19 cellular contexts compared by ENCODE assay signal in the genomic region with DNA sequence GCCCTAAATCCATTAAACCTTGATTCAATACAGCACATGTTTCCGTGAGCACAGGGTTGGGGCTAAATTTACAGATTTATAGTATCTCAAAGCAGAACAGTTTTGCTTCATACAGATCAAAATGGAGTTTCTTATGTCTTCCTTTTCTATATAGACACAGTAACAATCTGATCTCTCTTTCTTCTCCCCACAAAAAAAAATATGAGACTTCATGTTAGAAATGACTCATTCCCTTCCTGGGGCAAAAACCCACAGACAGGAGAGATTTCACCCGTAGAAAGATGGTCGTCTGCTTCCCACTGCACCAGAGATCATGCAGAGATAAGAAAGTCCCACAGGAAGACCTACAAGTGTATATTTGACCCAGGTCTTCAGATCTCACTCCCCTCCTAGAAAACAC. TPM values are rescaled to one million over a fixed set of nuclear protein-coding genes. Genes with fewer than 3 reads are reported as not detected.
DNase-seq lines count a peak whose midpoint lies in the region; ATAC-seq lines count a peak whose summit lies in the region.
"Had no signal": no experiment of that assay in that cellular context is flagged by ENCODE, and none has a peak within 500 bp of the region (broad histone marks: within the 10 kb centered on the region; RNA-seq: fewer than 3 reads in every experiment).

No MANE protein-coding gene starts in this region.

- peak; percentile 65 for ATAC-seq in activated T-helper 17 cell treated with anti-CD3 and anti-CD28 coated beads, Interleukin-2, amount 50 U/mL, for 72 hours (replicated peaks)
- ATAC-seq in naive thymus-derived CD8-positive, alpha-beta T cell, result peak in 1 of 2 donors; percentile 42
- ATAC-seq: heart left ventricle had no signal

- POLR2A ChIA-PET in naive thymus-derived CD8-positive, alpha-beta T cell (lab: Charles Lee), result no interaction called here

- peaks cover 3% of the 10 kb centered on the region for H3K36me3 Mint-ChIP-seq in activated CD4-positive, alpha-beta T cell treated with anti-CD3 and anti-CD28 coated beads, Interleukin-2, amount 10 ng/mL, durations not matched to agents 24 days and 14 days (ENCODE audit: low read depth)
- H3K36me3 Mint-ChIP-seq in activated T-helper 17 cell treated with anti-CD3 and anti-CD28 coated beads, Interleukin-2, amount 50 U/mL, for 72 hours (ENCODE audit: low read depth), result no peaks in the 10 kb centered on the region
- H3K36me3 Mint-ChIP-seq in naive thymus-derived CD8-positive, alpha-beta T cell, result no peaks in the 10 kb centered on the region
- H3K36me3 Mint-ChIP-seq: CD14-positive monocyte, memory B cell had no signal

- peaks cover 21% of the 10 kb centered on the region for H3K9me3 Mint-ChIP-seq in activated CD4-positive, alpha-beta T cell treated with anti-CD3 and anti-CD28 coated beads, Interleukin-2, amount 10 ng/mL, durations not matched to agents 24 days and 14 days
- H3K9me3 Mint-ChIP-seq in activated T-helper 17 cell treated with anti-CD3 and anti-CD28 coated beads, Interleukin-2, amount 50 U/mL, for 72 hours, result no peaks in the 10 kb centered on the region
- peaks cover 0 to 2% (median 0%) of the 10 kb centered on the region in 9 donors for H3K9me3 Mint-ChIP-seq in naive thymus-derived CD8-positive, alpha-beta T cell
- H3K9me3 Mint-ChIP-seq: memory B cell had no signal

- no peaks in the 10 kb centered on the region for H3K27me3 Mint-ChIP-seq in activated CD4-positive, alpha-beta T cell treated with anti-CD3 and anti-CD28 coated beads, Interleukin-2, amount 10 ng/mL, durations not matched to agents 24 days and 14 days
- H3K27me3 Mint-ChIP-seq in activated T-helper 17 cell treated with anti-CD3 and anti-CD28 coated beads, Interleukin-2, amount 50 U/mL, for 72 hours, result no peaks in the 10 kb centered on the region
- peaks cover 0 to 2% (median 0%) of the 10 kb centered on the region in 5 donors for H3K27me3 Mint-ChIP-seq in naive thymus-derived CD8-positive, alpha-beta T cell
- H3K27me3 Mint-ChIP-seq: memory B cell had no signal

- intact Hi-C loops in activated CD4-positive, alpha-beta T cell treated with anti-CD3 and anti-CD28 coated beads, Interleukin-2, amount 10 ng/mL, durations not matched to agents 24 days and 14 days (cut with micrococcal nuclease), result loop anchor here (10.0 kb wide), 1 partner anchor 498 kb away; no protein-coding TSS in a partner anchor

- no peak overlapping the region for H3K4me3 Mint-ChIP-seq in activated CD4-positive, alpha-beta T cell treated with anti-CD3 and anti-CD28 coated beads, Interleukin-2, amount 10 ng/mL, durations not matched to agents 24 days and 14 days
- H3K4me3 Mint-ChIP-seq in activated T-helper 17 cell treated with anti-CD3 and anti-CD28 coated beads, Interleukin-2, amount 50 U/mL, for 72 hours, result peak overlapping the region; percentile 18
- H3K4me3 Mint-ChIP-seq in naive thymus-derived CD8-positive, alpha-beta T cell, result peak overlapping the region in 6 of 10 donors; percentile 4 to 50 (median 20)
- H3K4me3 Mint-ChIP-seq: memory B cell had no signal

- peak; percentile 61 for DNase-seq in activated CD4-positive, alpha-beta T cell treated with anti-CD3 and anti-CD28 coated beads, Interleukin-2, amount 10 ng/mL, durations not matched to agents 24 days and 14 days
- no peak for DNase-seq in activated CD4-positive, alpha-beta T cell treated with anti-CD3 and anti-CD28 coated beads, Interleukin-2, amount 50 U/mL, for 4 hours
- DNase-seq in EL (peak; percentile 12), NCI-H146 treated with DMSO at 0.1 percent for 48 hours (lab: John Stamatoyannopoulos, UW; ENCODE audit: unreplicated experiment) (no peak), NCI-H1105 (lab: John Stamatoyannopoulos, UW) (no peak), superior temporal gyrus (ENCODE audit: extremely low spot score) (no peak)
- no peak for DNase-seq in naive thymus-derived CD8-positive, alpha-beta T cell
- DNase-seq: adrenal gland; cerebellar nuclear complex; effector memory CD4-positive, alpha-beta T cell; heart left ventricle; kidney; NCI-H1930; NCI-H446 treated with DMSO at 0.1 percent for 48 hours; stimulated activated naive CD4-positive, alpha-beta T cell had no signal

- H3K4me1 Mint-ChIP-seq in activated CD4-positive, alpha-beta T cell treated with anti-CD3 and anti-CD28 coated beads, Interleukin-2, amount 10 ng/mL, durations not matched to agents 24 days and 14 days, result peaks cover 24% of the 10 kb centered on the region
- peaks cover 15% of the 10 kb centered on the region for H3K4me1 Mint-ChIP-seq in activated T-helper 17 cell treated with anti-CD3 and anti-CD28 coated beads, Interleukin-2, amount 50 U/mL, for 72 hours
- peaks cover 6 to 24% (median 18%) of the 10 kb centered on the region in 4 donors for H3K4me1 Mint-ChIP-seq in naive thymus-derived CD8-positive, alpha-beta T cell
- H3K4me1 Mint-ChIP-seq: CD14-positive monocyte, memory B cell had no signal

- no peak overlapping the region for H3K27ac Mint-ChIP-seq in activated CD4-positive, alpha-beta T cell treated with anti-CD3 and anti-CD28 coated beads, Interleukin-2, amount 10 ng/mL, durations not matched to agents 24 days and 14 days
- peak overlapping the region; percentile 42 for H3K27ac Mint-ChIP-seq in activated T-helper 17 cell treated with anti-CD3 and anti-CD28 coated beads, Interleukin-2, amount 50 U/mL, for 72 hours
- H3K27ac Mint-ChIP-seq in naive thymus-derived CD8-positive, alpha-beta T cell, result peak overlapping the region in 8 of 10 donors; percentile 3 to 81 (median 74)
- H3K27ac Mint-ChIP-seq: CD14-positive monocyte, memory B cell had no signal

RNA-seq across cellular contexts. Expression of a gene that starts 7.7 kb away (rescaled TPM):
- 15.9 and 18.2 TPM in 2 replicates for total RNA-seq in activated CD4-positive, alpha-beta T cell treated with anti-CD3 and anti-CD28 coated beads, Interleukin-2, amount 10 ng/mL, durations not matched to agents 24 days and 14 days
- total RNA-seq in activated T-helper 17 cell treated with anti-CD3 and anti-CD28 coated beads, Interleukin-2, amount 50 U/mL, for 72 hours, result 10 to 100 TPM; 19.9 to 41.8 TPM
- total RNA-seq in naive thymus-derived CD8-positive, alpha-beta T cell, result 10 to 100 TPM; 47.9 to 54.8 TPM
- polyA plus RNA-seq in naive thymus-derived CD8-positive, alpha-beta T cell, result 10 to 100 TPM; 20.9 to 34.8 (median 34.0) TPM

RNA-seq across cellular contexts. Expression of a gene that starts 44.1 kb away (rescaled TPM):
- total RNA-seq in activated CD4-positive, alpha-beta T cell treated with anti-CD3 and anti-CD28 coated beads, Interleukin-2, amount 10 ng/mL, durations not matched to agents 24 days and 14 days, result 10.6 and 10.7 TPM in 2 replicates
- total RNA-seq in activated T-helper 17 cell treated with anti-CD3 and anti-CD28 coated beads, Interleukin-2, amount 50 U/mL, for 72 hours, result 10 to 100 TPM in 1 of 2 donors, 1 to 10 TPM in 1; 8.0 to 15.1 TPM
- 10 to 100 TPM; 64.6 to 65.1 TPM for total RNA-seq in naive thymus-derived CD8-positive, alpha-beta T cell
- 10 to 100 TPM in 2 of 3 donors, 1 to 10 TPM in 1; 4.6 to 12.7 (median 10.2) TPM for polyA plus RNA-seq in naive thymus-derived CD8-positive, alpha-beta T cell
- total RNA-seq: A172 had no signal

Comparison
In these comparisons a context has a peak if more than half of its experiments do, and no peak if none do; other contexts are left out.
1. DNase-seq: peak in activated CD4-positive, alpha-beta T cell treated with anti-CD3 and anti-CD28 coated beads, Interleukin-2, amount 10 ng/mL, durations not matched to agents 24 days and 14 days (single experiment) and EL (single experiment); none in activated CD4-positive, alpha-beta T cell treated with anti-CD3 and anti-CD28 coated beads, Interleukin-2, amount 50 U/mL, for 4 hours (0 of 2), naive thymus-derived CD8-positive, alpha-beta T cell (0 of 10), NCI-H146 treated with DMSO at 0.1 percent for 48 hours (single experiment), NCI-H1105 (single experiment) and superior temporal gyrus (single experiment).